1 cellular context compared by ENCODE assay signal in genomic region chr3:128190501-128190900, GRCh38.
TF ChIP-seq lines count a peak whose summit lies in the region.

No MANE protein-coding gene starts in this region.

TF ChIP-seq in IMR-90, 13 proteins besides CTCF, POLR2A, EP300 and RAD21 (continued from another document):
- TF ChIP-seq CEBPB (IDR thresholded peaks at IDR 0.05; ENCODE audit: low read depth, low read length) (no peak), MAZ (IDR thresholded peaks at IDR 0.05; ENCODE audit: borderline replicate concordance, low read depth, low read length) (no peak), BHLHE40 (IDR thresholded peaks at IDR 0.05; ENCODE audit: low read depth, low read length) (no peak), RCOR1 (IDR thresholded peaks at IDR 0.05; ENCODE audit: insufficient replicate concordance, low read length) (no peak), ELK1 (IDR thresholded peaks at IDR 0.05; ENCODE audit: borderline replicate concordance, low read depth, low read length) (no peak), MXI1 (IDR thresholded peaks at IDR 0.05; ENCODE audit: borderline replicate concordance, low read depth, low read length) (no peak), NFE2L2 (IDR thresholded peaks at IDR 0.05; ENCODE audit: low read depth, low read length) (no peak), RFX5 (IDR thresholded peaks at IDR 0.05; ENCODE audit: low read depth, low read length) (no peak), CHD1 (IDR thresholded peaks at IDR 0.05; ENCODE audit: low read depth, low read length) (no peak), MAFK (IDR thresholded peaks at IDR 0.05; ENCODE audit: low read depth, low read length) (no peak), FOS (IDR thresholded peaks at IDR 0.05; ENCODE audit: low read depth, low read length) (no peak)
